9 cellular contexts compared by ENCODE assay signal in the genomic region with DNA sequence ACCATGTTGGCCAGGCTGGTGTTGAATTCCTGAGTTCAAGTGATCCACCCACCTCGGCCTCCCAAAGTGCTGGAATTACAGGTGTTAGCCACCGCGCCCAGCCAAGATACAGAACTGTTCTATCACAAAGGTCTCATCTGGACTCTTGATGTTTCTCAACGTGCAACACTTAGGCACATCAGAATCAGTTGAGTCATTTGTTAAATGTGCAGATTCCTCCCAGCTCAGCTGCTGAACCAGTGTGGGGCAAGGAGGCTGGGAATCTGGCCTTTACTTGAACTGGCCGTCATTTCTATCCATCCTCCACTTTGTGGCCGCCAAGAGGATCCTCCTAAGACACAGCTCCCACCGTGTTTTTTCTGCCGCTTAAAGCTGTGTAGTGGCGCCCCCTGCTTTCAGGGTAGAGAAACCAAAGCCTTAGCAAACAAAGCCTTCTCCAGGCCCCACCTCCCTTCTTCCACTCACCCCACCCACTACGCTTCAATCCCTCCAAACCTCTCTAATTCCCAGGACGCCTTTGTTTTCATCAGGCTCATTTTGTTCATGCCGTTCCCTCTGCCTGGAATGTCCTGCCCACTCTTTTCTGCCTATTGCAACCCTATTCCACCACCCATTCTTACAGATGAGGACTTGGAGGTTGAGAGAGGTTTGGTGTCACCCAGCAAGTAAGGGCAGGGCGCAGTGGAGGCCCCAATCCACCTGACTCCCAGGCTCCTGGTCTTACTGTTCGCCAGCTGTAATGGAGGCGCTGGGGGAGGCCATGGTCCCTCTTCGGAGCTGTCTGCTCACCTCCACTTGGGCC. TPM values are rescaled to one million over a fixed set of nuclear protein-coding genes. Genes with fewer than 3 reads are reported as not detected.
DNase-seq lines count a peak whose midpoint lies in the region; ATAC-seq, FAIRE-seq and TF ChIP-seq lines count a peak whose summit lies in the region.
"Had no signal": no experiment of that assay in that cellular context is flagged by ENCODE, and none has a peak within 500 bp of the region (broad histone marks: within the 10 kb centered on the region; RNA-seq: fewer than 3 reads in every experiment).

No MANE protein-coding gene starts in this region.

- H3K4me3 ChIP-seq in cardiac fibroblast (replicated peaks in 1 of 2; ENCODE audit: low read depth in 2 of 2, low read length in 2 of 2): no peak overlapping the region
- no peak overlapping the region for H3K4me3 ChIP-seq in mucosa of descending colon

- peak; percentile 52 for TF ChIP-seq CTCF in cardiac fibroblast (IDR thresholded peaks at IDR 0.05; ENCODE audit: low read depth, low read length)
- no peak for TF ChIP-seq CTCF in mucosa of descending colon (IDR thresholded peaks at IDR 0.05)

- ATAC-seq in mucosa of descending colon (peak; percentile 39), GM21737 (IDR thresholded peaks at IDR 0.05; ENCODE audit: unreplicated experiment) (no peak), GM18502 (IDR thresholded peaks at IDR 0.05; ENCODE audit: poor library complexity, unreplicated experiment) (no peak)

- no peaks in the 10 kb centered on the region for H3K4me1 ChIP-seq in mucosa of descending colon (ENCODE audit: low read depth)

- DNase-seq in DMS 273 (lab: John Stamatoyannopoulos, UW; ENCODE audit: unreplicated experiment): peak; percentile 69
- DNase-seq in DMS 273 treated with DMSO at 0.1 percent for 48 hours (lab: John Stamatoyannopoulos, UW): no peak
- DNase-seq in NCI-H146 (lab: John Stamatoyannopoulos, UW): peak; percentile 67
- peak; percentile 56 to 77 for DNase-seq in cardiac fibroblast (ENCODE audit: low read depth in 2 of 2)
- DNase-seq in mucosa of descending colon: no peak
- DNase-seq in GM19239 (ENCODE audit: insufficient read length, low spot score): no peak

- H3K9me3 ChIP-seq in mucosa of descending colon: no peaks in the 10 kb centered on the region

- intact Hi-C loops in mucosa of descending colon (cut with DNase I, micrococcal nuclease): no loop called here

- FAIRE-seq in GM19239 (lab: Jason Lieb, UNC): no peak
- FAIRE-seq: A204.1 had no signal

- no peaks in the 10 kb centered on the region for H3K36me3 ChIP-seq in mucosa of descending colon (ENCODE audit: low read depth)

RNA-seq across cellular contexts. Expression of gene SPEG, which starts 0.8 kb away (rescaled TPM):
- 100 to 1,000 TPM in 1 of 3 donors, 10 to 100 TPM in 1, 1 to 10 TPM in 1; 7.9 to 242 (median 22.2) TPM for total RNA-seq in mucosa of descending colon

RNA-seq across cellular contexts. Expression of gene DES, which starts 15.7 kb away (rescaled TPM):
- 1,000 to 10,000 TPM in 1 of 3 donors, 100 to 1,000 TPM in 1, 10 to 100 TPM in 1; 65.4 to 4,715 (median 359) TPM for total RNA-seq in mucosa of descending colon

RNA-seq across cellular contexts. Expression of gene DNPEP, which starts 46.2 kb away (rescaled TPM):
- total RNA-seq in mucosa of descending colon: 100 to 1,000 TPM in 2 of 3 donors, 10 to 100 TPM in 1; 75.7 to 127 (median 125) TPM

Comparison
In these comparisons a context has a peak if more than half of its experiments do, and no peak if none do; other contexts are left out.
1. DNase-seq: peak in DMS 273 (single experiment), NCI-H146 (single experiment) and cardiac fibroblast (2 of 2); none in DMS 273 treated with DMSO at 0.1 percent for 48 hours (single experiment), mucosa of descending colon (0 of 3) and GM19239 (single experiment).